Comparison of ENCODE assay signal across 8 cellular contexts in the genomic region with DNA sequence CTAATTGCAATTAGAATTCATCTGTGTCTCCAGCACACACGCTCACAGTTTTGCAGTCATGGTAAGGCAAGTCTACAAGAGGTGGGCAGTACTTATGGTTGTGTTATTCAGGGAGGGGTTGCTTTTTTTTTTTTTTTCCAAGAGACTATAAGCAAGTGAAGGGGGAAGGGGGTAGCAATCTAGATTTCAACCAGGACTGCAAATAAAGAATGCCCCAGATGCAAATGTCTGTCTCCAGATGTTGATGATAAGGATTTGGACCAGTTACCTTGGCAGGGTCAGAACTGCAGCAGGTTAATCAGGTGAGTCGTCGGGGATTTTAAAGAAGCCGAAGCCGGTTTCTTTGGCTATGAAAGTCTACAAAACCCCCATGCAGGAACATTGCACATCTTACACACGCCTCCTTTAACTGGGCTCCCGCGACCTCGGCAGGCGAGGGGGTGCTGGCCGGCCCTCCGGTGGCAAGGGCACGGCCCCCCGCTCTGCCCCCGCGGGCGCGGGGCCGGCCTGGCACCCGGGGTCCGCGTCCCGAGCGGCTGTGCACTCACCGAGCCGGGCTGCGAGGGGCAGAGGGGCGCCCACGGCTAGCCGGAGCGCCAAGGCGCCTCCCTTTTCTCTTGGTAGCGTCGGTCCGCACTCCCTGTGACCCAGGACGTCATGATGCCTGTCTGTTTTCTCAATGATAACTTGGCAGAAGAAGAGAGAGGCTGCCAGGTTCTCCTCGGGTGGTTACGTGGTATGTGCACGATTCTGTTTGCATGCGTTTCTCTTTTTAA.
DNase-seq lines count a peak whose midpoint lies in the region; ATAC-seq lines count a peak whose summit lies in the region.

No MANE protein-coding gene starts in this region.

- H3K9me3 ChIP-seq in iPS-18c (ENCODE audit: control insufficient read depth, insufficient read depth, low read length): no peaks in the 10 kb centered on the region

- ATAC-seq in GM19328 (IDR thresholded peaks at IDR 0.05; ENCODE audit: unreplicated experiment): no peak
- ATAC-seq in HG02588 (IDR thresholded peaks at IDR 0.05; ENCODE audit: unreplicated experiment): no peak

- peak overlapping the region in 5 of 21 experiments; percentile 58 to 81 (median 70) for H3K27ac ChIP-seq in skin epidermis

- H3K4me3 ChIP-seq in iPS-18c (ENCODE audit: insufficient read depth, low read depth, low read length) (peak overlapping the region; percentile 57), skin epidermis (peak overlapping the region in 6 of 7 experiments; percentile 7 to 34 (median 13))

- in situ Hi-C loops in ACHN (cut with HindIII; ENCODE audit: low pct_ligation_motif_present, low pct_unique_long_range_greater_than_20kb, low sequenced_read_pairs): no loop called here

- peak; percentile 88 for DNase-seq in ACHN
- peak; percentile 32 for DNase-seq in NCI-H1105 (lab: John Stamatoyannopoulos, UW)
- peak; percentile 82 for DNase-seq in astrocyte of the hippocampus (ENCODE audit: low read depth, low spot score)
- no peak for DNase-seq in SKM-1 treated with dmso at 0.1 percent for 144 hours (lab: John Stamatoyannopoulos, UW; ENCODE audit: unreplicated experiment)
